In the genomic region with DNA sequence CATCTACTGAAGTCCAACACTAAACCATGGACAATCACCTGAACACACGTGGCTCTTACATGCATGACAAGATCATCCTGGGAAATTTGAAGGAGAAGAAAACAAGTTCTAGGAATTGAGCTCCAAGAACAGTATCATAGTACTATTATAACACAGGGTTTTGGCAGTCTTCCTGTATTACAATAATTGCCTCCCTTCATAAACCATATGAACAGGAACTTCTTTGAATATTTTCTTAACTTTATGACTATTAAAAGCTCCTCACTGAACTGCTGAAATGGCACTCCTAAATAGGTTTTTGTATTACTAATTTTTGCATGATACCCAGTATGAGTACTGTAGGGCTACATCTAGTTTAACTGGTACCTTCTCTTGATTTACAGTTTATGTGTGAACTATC, we compare ENCODE assay signal across 22 cellular contexts.
"Had no signal": no experiment of that assay in that cellular context is flagged by ENCODE, and none has a peak within 500 bp of the region (broad histone marks: within the 10 kb centered on the region; RNA-seq: fewer than 3 reads in every experiment).

No MANE protein-coding gene starts in this region.

- DNase-seq: activated CD4-positive, alpha-beta T cell treated with anti-CD3 and anti-CD28 coated beads for 36 hours; activated CD4-positive, alpha-beta T cell treated with anti-CD3 and anti-CD28 coated beads, Interleukin-2, amount 50 U/mL, for 4 hours; activated CD4-positive, CD25-positive, alpha-beta regulatory T cell; activated CD8-positive, alpha-beta memory T cell treated with anti-CD3 and anti-CD28 coated beads, Interleukin-2, amount 50 U/mL, for 4 hours; activated gamma-delta T cell; activated naive CD4-positive, alpha-beta T cell treated with anti-CD3 and anti-CD28 coated beads, Interleukin-2, amount 10 ng/mL, durations not matched to agents 7 days and 5 days; activated T-cell treated with anti-CD3 and anti-CD28 coated beads, Interleukin-2, amount 50 U/mL, for 1 hour; amygdala; dermis blood vessel endothelial cell; effector CD8-positive, alpha-beta T cell; erythroblast; left ventricle myocardium inferior; right lobe of liver; stimulated activated CD4-positive, alpha-beta T cell treated with anti-CD3 and anti-CD28 coated beads, Interleukin-2, amount 100 ng/mL, for 48 hours; stimulated activated naive CD4-positive, alpha-beta T cell treated with Interleukin-2 at 50 U/mL for 16 hours; T-cell; trophoblast cell had no signal

- H3K27ac Mint-ChIP-seq: activated CD4-positive, alpha-beta T cell treated with anti-CD3 and anti-CD28 coated beads for 36 hours; activated naive CD4-positive, alpha-beta T cell treated with anti-CD3 and anti-CD28 coated beads, Interleukin-2, amount 10 ng/mL, durations not matched to agents 7 days and 5 days; activated T-helper 1 cell treated with anti-CD3 and anti-CD28 coated beads, Interleukin-12 subunit alpha, Interleukin-12 subunit beta, Interleukin-2, Interleukin-4 antibody, amounts not matched to agents 30 ng/mL and 10 ng/mL and 1 ng/mL, durations not matched to agents 14 hours and 24 hours and 36 hours; progenitor cell of endocrine pancreas; T-cell had no signal

- H3K9me3 Mint-ChIP-seq: activated naive CD4-positive, alpha-beta T cell treated with anti-CD3 and anti-CD28 coated beads, Interleukin-2, amount 10 ng/mL, durations not matched to agents 7 days and 5 days; activated T-helper 1 cell treated with anti-CD3 and anti-CD28 coated beads, Interleukin-12 subunit alpha, Interleukin-12 subunit beta, Interleukin-2, Interleukin-4 antibody, amounts not matched to agents 30 ng/mL and 10 ng/mL and 1 ng/mL, durations not matched to agents 14 hours and 24 hours and 36 hours; central memory CD8-positive, alpha-beta T cell; T-cell had no signal

- H3K27me3 ChIP-seq: right lobe of liver had no signal

- ATAC-seq: activated CD4-positive, alpha-beta T cell treated with anti-CD3 and anti-CD28 coated beads for 36 hours; right lobe of liver; T-cell had no signal

- H3K27ac ChIP-seq: left ventricle myocardium inferior, right lobe of liver, thoracic aorta had no signal

- H3K9me3 ChIP-seq: left ventricle myocardium inferior, right lobe of liver, thoracic aorta had no signal

- H3K4me1 ChIP-seq: right lobe of liver had no signal

- H3K4me3 ChIP-seq: left ventricle myocardium inferior, lung, right lobe of liver, thoracic aorta had no signal
